ENCODE assay signal across 25 cellular contexts in the genomic region with DNA sequence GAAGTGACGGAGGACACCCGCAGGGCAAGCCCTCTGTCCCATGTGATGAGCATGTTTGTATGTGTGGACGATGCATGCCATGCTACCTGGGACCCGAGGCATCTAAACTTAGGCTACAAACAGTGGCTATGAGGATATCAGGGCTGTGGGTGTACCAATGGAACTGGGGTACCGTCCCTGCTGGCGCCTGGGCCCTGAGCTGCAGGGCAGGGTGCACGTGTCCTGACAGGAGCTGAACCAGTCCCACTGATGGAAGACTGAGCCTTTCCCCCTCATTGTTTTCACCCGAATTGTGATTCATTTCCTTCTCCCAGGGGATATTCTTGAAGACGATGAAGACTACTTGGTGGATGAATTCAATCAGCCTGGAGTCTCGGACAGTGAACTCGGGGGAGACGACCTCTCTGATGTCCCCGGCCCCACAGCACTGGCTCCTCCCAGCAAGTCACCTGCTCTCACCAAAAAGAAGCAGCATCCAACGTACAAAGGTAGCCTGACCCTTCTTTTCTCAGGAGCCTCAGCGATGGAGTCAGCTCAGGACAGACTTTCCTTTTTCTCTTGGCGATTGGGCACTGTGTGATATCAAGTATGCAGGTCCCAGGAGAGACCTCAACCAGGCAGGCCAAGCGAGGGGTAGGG.
"Had no signal": no experiment of that assay in that cellular context is flagged by ENCODE, and none has a peak within 500 bp of the region (broad histone marks: within the 10 kb centered on the region; RNA-seq: fewer than 3 reads in every experiment).

No MANE protein-coding gene starts in this region.

- H3K9me3 ChIP-seq: esophagus squamous epithelium, gastrocnemius medialis, left ventricle myocardium inferior, ovary, psoas muscle, upper lobe of left lung had no signal

- H2AFZ ChIP-seq: neural progenitor cell had no signal

- H3K4me1 ChIP-seq: neural progenitor cell, psoas muscle had no signal

- H3K27ac Mint-ChIP-seq: activated B cell treated with CpG ODN at 0.5 μM for 24 hours; activated CD4-positive, alpha-beta memory T cell treated with anti-CD3 and anti-CD28 coated beads, Interleukin-2, amount 10 ng/mL, durations not matched to agents 7 days and 5 days; mesothelial cell of epicardium; naive thymus-derived CD8-positive, alpha-beta T cell; neural progenitor cell had no signal

- H3K4me1 Mint-ChIP-seq: mesothelial cell of epicardium, neural progenitor cell had no signal

- DNase-seq: activated B cell treated with CpG ODN at 0.5 μM for 24 hours; activated CD4-positive, alpha-beta memory T cell treated with anti-CD3 and anti-CD28 coated beads, Interleukin-2, amount 10 ng/mL, durations not matched to agents 7 days and 5 days; activated CD4-positive, alpha-beta T cell treated with anti-CD3 and anti-CD28 coated beads for 48 hours; activated effector memory CD4-positive, alpha-beta T cell treated with anti-CD3 and anti-CD28 coated beads, Interleukin-2, amount 50 U/mL, for 16 hours; activated naive CD4-positive, alpha-beta T cell treated with anti-CD3 and anti-CD28 coated beads, Interleukin-2, amount 10 ng/mL, durations not matched to agents 7 days and 5 days; amygdala; effector CD8-positive, alpha-beta T cell; esophagus squamous epithelium; gastrocnemius medialis; hippocampal formation; left ventricle myocardium inferior; mammary epithelial cell; naive thymus-derived CD8-positive, alpha-beta T cell; ovary; psoas muscle; right cardiac atrium; stimulated activated CD4-positive, alpha-beta T cell treated with anti-CD3 and anti-CD28 coated beads, Interleukin-12 subunit alpha, Interleukin-12 subunit beta, amount 100 ng/mL, for 4 hours; stimulated activated CD4-positive, alpha-beta T cell treated with anti-CD3 and anti-CD28 coated beads, Interleukin-4, amount 100 ng/mL, for 4 hours; stimulated activated naive CD8-positive, alpha-beta T cell treated with anti-CD3 and anti-CD28 coated beads, Interleukin-15, Interleukin-2, amounts not matched to agents 100 U/mL and 50 U/mL, for 24 hours; T-helper 9 cell; upper lobe of left lung had no signal

- H3K27me3 Mint-ChIP-seq: activated B cell treated with CpG ODN at 0.5 μM for 24 hours; activated CD4-positive, alpha-beta memory T cell treated with anti-CD3 and anti-CD28 coated beads, Interleukin-2, amount 10 ng/mL, durations not matched to agents 7 days and 5 days; activated naive CD4-positive, alpha-beta T cell treated with anti-CD3 and anti-CD28 coated beads, Interleukin-2, amount 10 ng/mL, durations not matched to agents 7 days and 5 days; naive thymus-derived CD8-positive, alpha-beta T cell had no signal

- H3K4me2 ChIP-seq: neural progenitor cell had no signal

- H3K36me3 ChIP-seq: cardiac muscle cell, neural progenitor cell, ovary had no signal

- ATAC-seq: gastrocnemius medialis; naive thymus-derived CD8-positive, alpha-beta T cell; psoas muscle; right cardiac atrium; stimulated activated naive CD8-positive, alpha-beta T cell treated with anti-CD3 and anti-CD28 coated beads, Interleukin-15, Interleukin-2, amounts not matched to agents 100 U/mL and 50 U/mL, for 24 hours had no signal

- H3K27me3 ChIP-seq: cardiac muscle cell, esophagus squamous epithelium, gastrocnemius medialis, neural progenitor cell, ovary, upper lobe of left lung had no signal

- H3K27ac ChIP-seq: cardiac muscle cell, esophagus squamous epithelium, gastrocnemius medialis, left ventricle myocardium inferior, neural progenitor cell, ovary, psoas muscle, upper lobe of left lung had no signal

- H3K4me3 Mint-ChIP-seq: activated B cell treated with CpG ODN at 0.5 μM for 24 hours; activated CD4-positive, alpha-beta memory T cell treated with anti-CD3 and anti-CD28 coated beads, Interleukin-2, amount 10 ng/mL, durations not matched to agents 7 days and 5 days; activated naive CD4-positive, alpha-beta T cell treated with anti-CD3 and anti-CD28 coated beads, Interleukin-2, amount 10 ng/mL, durations not matched to agents 7 days and 5 days; dendritic cell treated with granulocyte-macrophage colony-stimulating factor and Interleukin-4, amounts not matched to agents 40 ng/mL and 50 ng/mL, for 4 days; mesothelial cell of epicardium; naive thymus-derived CD8-positive, alpha-beta T cell; neural progenitor cell had no signal

- H3K4me3 ChIP-seq: cardiac muscle cell, esophagus squamous epithelium, gastrocnemius medialis, left ventricle myocardium inferior, neural progenitor cell, ovary, psoas muscle, upper lobe of left lung had no signal

- H3K9me3 Mint-ChIP-seq: activated B cell treated with CpG ODN at 0.5 μM for 24 hours; activated CD4-positive, alpha-beta memory T cell treated with anti-CD3 and anti-CD28 coated beads, Interleukin-2, amount 10 ng/mL, durations not matched to agents 7 days and 5 days; activated naive CD4-positive, alpha-beta T cell treated with anti-CD3 and anti-CD28 coated beads, Interleukin-2, amount 10 ng/mL, durations not matched to agents 7 days and 5 days; dendritic cell treated with granulocyte-macrophage colony-stimulating factor and Interleukin-4, amounts not matched to agents 40 ng/mL and 50 ng/mL, for 4 days; mesothelial cell of epicardium; naive thymus-derived CD8-positive, alpha-beta T cell; neural progenitor cell had no signal
